In genomic region chr15:65311760-65312159, GRCh38 we compare ENCODE assay signal across 1 cellular context.
TF ChIP-seq lines count a peak whose summit lies in the region.

No MANE protein-coding gene starts in this region.

TF ChIP-seq in HepG2, 621 proteins besides CTCF, POLR2A, EP300 and RAD21:
- TF ChIP-seq, protein P1, sequence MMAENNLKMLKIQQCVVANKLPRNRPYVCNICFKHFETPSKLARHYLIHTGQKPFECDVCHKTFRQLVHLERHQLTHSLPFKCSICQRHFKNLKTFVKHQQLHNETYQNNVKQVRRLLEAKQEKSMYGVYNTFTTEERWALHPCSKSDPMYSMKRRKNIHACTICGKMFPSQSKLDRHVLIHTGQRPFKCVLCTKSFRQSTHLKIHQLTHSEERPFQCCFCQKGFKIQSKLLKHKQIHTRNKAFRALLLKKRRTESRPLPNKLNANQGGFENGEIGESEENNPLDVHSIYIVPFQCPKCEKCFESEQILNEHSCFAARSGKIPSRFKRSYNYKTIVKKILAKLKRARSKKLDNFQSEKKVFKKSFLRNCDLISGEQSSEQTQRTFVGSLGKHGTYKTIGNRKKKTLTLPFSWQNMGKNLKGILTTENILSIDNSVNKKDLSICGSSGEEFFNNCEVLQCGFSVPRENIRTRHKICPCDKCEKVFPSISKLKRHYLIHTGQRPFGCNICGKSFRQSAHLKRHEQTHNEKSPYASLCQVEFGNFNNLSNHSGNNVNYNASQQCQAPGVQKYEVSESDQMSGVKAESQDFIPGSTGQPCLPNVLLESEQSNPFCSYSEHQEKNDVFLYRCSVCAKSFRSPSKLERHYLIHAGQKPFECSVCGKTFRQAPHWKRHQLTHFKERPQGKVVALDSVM (CRISPR knock-in tag; IDR thresholded peaks at IDR 0.05): no peak
- no peak for TF ChIP-seq NFYB (CRISPR knock-in tag; IDR thresholded peaks at IDR 0.05)
- no peak for TF ChIP-seq CBX5 (CRISPR knock-in tag; IDR thresholded peaks at IDR 0.05; ENCODE audit: borderline replicate concordance)
TF ChIP-seq in HepG2: peak in this region for 0.
